8 cellular contexts compared by ENCODE assay signal in genomic region chr1:226061793-226062557, GRCh38. TPM values are rescaled to one million over a fixed set of nuclear protein-coding genes. Genes with fewer than 3 reads are reported as not detected.
DNase-seq lines count a peak whose midpoint lies in the region; ATAC-seq, FAIRE-seq and TF ChIP-seq lines count a peak whose summit lies in the region.

No MANE protein-coding gene starts in this region.

- H3K4me1 ChIP-seq in skeletal muscle tissue (ENCODE audit: control insufficient read depth in 3 of 3, insufficient read depth in 3 of 3, low read length in 3 of 3), result peaks cover 12 to 29% (median 26%) of the 10 kb centered on the region in 3 donors

- H3K27ac Mint-ChIP-seq in T-helper 1 cell treated with Interleukin-12 subunit alpha and Interleukin-12 subunit beta and Interleukin-4 antibody, amounts not matched to agents 30 μg/mL and 1 μg/mL, for 36 hours, result peak overlapping the region; percentile 63

- H3K9me3 ChIP-seq in skeletal muscle tissue (ENCODE audit: control insufficient read depth in 3 of 3, low read length in 3 of 3), result no peaks in the 10 kb centered on the region

- no peaks in the 10 kb centered on the region for H3K9me3 Mint-ChIP-seq in T-helper 1 cell treated with Interleukin-12 subunit alpha and Interleukin-12 subunit beta and Interleukin-4 antibody, amounts not matched to agents 30 μg/mL and 1 μg/mL, for 36 hours

- H3K4me3 Mint-ChIP-seq in T-helper 1 cell treated with Interleukin-12 subunit alpha and Interleukin-12 subunit beta and Interleukin-4 antibody, amounts not matched to agents 30 μg/mL and 1 μg/mL, for 36 hours, result peak overlapping the region; percentile 100

- peak overlapping the region; percentile 78 to 97 (median 96) for H3K9ac ChIP-seq in skeletal muscle tissue (ENCODE audit: low read depth in 1 of 3, low read length in 3 of 3)

- TF ChIP-seq CTCF in NB4 (IDR thresholded peaks at IDR 0.05; ENCODE audit: low read depth, low read length) (no peak), cardiac fibroblast (IDR thresholded peaks at IDR 0.05; ENCODE audit: low read depth, low read length) (no peak)

- FAIRE-seq in GM12891 (lab: Jason Lieb, UNC), result peak; percentile 45

- H3K4me3 ChIP-seq in NB4 (ENCODE audit: low read depth, low read length) (peak overlapping the region; percentile 76), cardiac fibroblast (replicated peaks in 1 of 2; ENCODE audit: low read depth in 2 of 2, low read length in 2 of 2) (peak overlapping the region; percentile 56 to 68), skeletal muscle tissue (ENCODE audit: low read length in 3 of 3) (peak overlapping the region; percentile 82 to 86 (median 85))

- DNase-seq in 8988T (peak; percentile 79), GM12891 (ENCODE audit: insufficient read length, low spot score) (peak; percentile 86), NB4 (ENCODE audit: low read depth) (peak; percentile 90), cardiac fibroblast (ENCODE audit: low read depth in 2 of 2) (peak; percentile 68 to 83), inferior parietal cortex (ENCODE audit: extremely low spot score) (peak; percentile 76)

- H3K36me3 ChIP-seq in skeletal muscle tissue (ENCODE audit: control insufficient read depth in 3 of 3, insufficient read depth in 3 of 3, low read length in 3 of 3), result peaks cover 12 to 20% (median 16%) of the 10 kb centered on the region in 3 donors

- peaks cover 30% of the 10 kb centered on the region for H3K4me1 Mint-ChIP-seq in T-helper 1 cell treated with Interleukin-12 subunit alpha and Interleukin-12 subunit beta and Interleukin-4 antibody, amounts not matched to agents 30 μg/mL and 1 μg/mL, for 36 hours (ENCODE audit: low read depth)

- H3K36me3 Mint-ChIP-seq in T-helper 1 cell treated with Interleukin-12 subunit alpha and Interleukin-12 subunit beta and Interleukin-4 antibody, amounts not matched to agents 30 μg/mL and 1 μg/mL, for 36 hours (ENCODE audit: low read depth), result peaks cover 40% of the 10 kb centered on the region

- H3K27ac ChIP-seq in skeletal muscle tissue (ENCODE audit: low read depth, low read length), result peak overlapping the region; percentile 99

- peak; percentile 36 for ATAC-seq in HG02678 (IDR thresholded peaks at IDR 0.05; ENCODE audit: unreplicated experiment)

- no peaks in the 10 kb centered on the region for H3K27me3 Mint-ChIP-seq in T-helper 1 cell treated with Interleukin-12 subunit alpha and Interleukin-12 subunit beta and Interleukin-4 antibody, amounts not matched to agents 30 μg/mL and 1 μg/mL, for 36 hours (ENCODE audit: low read depth)

- no peaks in the 10 kb centered on the region for H3K27me3 ChIP-seq in skeletal muscle tissue (ENCODE audit: control insufficient read depth in 3 of 3, insufficient read depth in 3 of 3, low read length in 3 of 3)

- TF ChIP-seq POLR2A in GM12891 (IDR thresholded peaks at IDR 0.05; ENCODE audit: low read depth, low read length) (no peak), NB4 (IDR thresholded peaks at IDR 0.05; ENCODE audit: extremely low read depth, insufficient read length) (peak; percentile 61)

TF ChIP-seq in GM12891, 5 proteins besides CTCF, POLR2A, EP300 and RAD21:
- TF ChIP-seq POLR2AphosphoS5 (IDR thresholded peaks at IDR 0.05; ENCODE audit: low read depth, low read length), result no peak
- TF ChIP-seq TAF1 (IDR thresholded peaks at IDR 0.05; ENCODE audit: low read depth, low read length), result 0 out of 2 replicates have a peak, but pooled peaks have one; percentile 19

RNA-seq across cellular contexts. Expression of gene H3-3A, which starts 0.5 kb away (rescaled TPM):
- 237 TPM for polyA plus RNA-seq in GM12891 (2012; ENCODE audit: low read depth, missing spikeins)
- 319 TPM for total RNA-seq in skeletal muscle tissue

Comparison
In these comparisons a context has a peak if more than half of its experiments do, and no peak if none do; other contexts are left out.
1. Peak in every context shown above with its lines: DNase-seq, ATAC-seq, H3K4me3 ChIP-seq and H3K27ac ChIP-seq.